In the genomic region with DNA sequence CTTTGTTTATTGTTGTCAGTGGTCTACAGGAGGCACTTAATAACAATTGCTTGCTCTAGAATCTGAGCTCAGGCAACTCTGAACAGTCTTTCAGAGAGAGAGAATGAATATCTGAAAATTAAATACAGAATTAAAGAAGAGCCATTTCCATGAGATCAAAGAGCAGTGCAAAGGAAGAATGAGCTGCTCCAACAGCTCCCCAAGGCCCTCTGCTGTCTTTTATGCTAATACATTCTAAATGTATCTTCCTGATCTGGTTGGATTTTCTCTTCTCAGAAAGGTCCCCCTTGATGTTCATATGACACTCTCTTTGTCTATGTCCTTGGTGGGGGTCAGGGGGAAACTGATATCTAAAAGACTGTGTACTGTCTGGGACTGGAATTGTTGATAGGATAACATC, we compare ENCODE assay signal across 19 cellular contexts.
DNase-seq lines count a peak whose midpoint lies in the region; ATAC-seq and TF ChIP-seq lines count a peak whose summit lies in the region.
"Had no signal": no experiment of that assay in that cellular context is flagged by ENCODE, and none has a peak within 500 bp of the region (broad histone marks: within the 10 kb centered on the region; RNA-seq: fewer than 3 reads in every experiment).

No MANE protein-coding gene starts in this region.

- H3K27ac ChIP-seq in A673 (ENCODE audit: low read depth, low read length, poor library complexity, severe bottlenecking): no peak overlapping the region
- H3K27ac ChIP-seq: breast epithelium, KMS-11, RWPE1, uterus had no signal

- no TSS peak for BruUV-seq in A673 (replicated peaks; lab: Mats Ljungman, UMichigan)

- no peak overlapping the region for H3K4me3 ChIP-seq in A673 (ENCODE audit: low read depth, low read length, poor library complexity, severe bottlenecking)
- H3K4me3 ChIP-seq: breast epithelium, uterus had no signal

- no peak for TF ChIP-seq CTCF in A673 (conservative IDR thresholded peaks at IDR 0.05; ENCODE audit: low read depth, low read length)

- in situ Hi-C loops in ACHN (cut with HindIII; ENCODE audit: low pct_ligation_motif_present, low pct_unique_long_range_greater_than_20kb, low sequenced_read_pairs): no loop called here

- no peaks in the 10 kb centered on the region for H3K9me3 ChIP-seq in A673 (ENCODE audit: low read depth, low read length, poor library complexity, severe bottlenecking)
- H3K9me3 ChIP-seq: uterus had no signal

- CTCF ChIA-PET in A673 (lab: Charles Lee): no interaction called here

- ATAC-seq in GM19324 (IDR thresholded peaks at IDR 0.05; ENCODE audit: low FRiP score, unreplicated experiment): peak; percentile 51
- 0 out of 3 replicates have a peak, but pooled peaks have one; percentile 48 for ATAC-seq in SK-N-SH treated with all-trans-retinoic acid at 6 μM for 48 hours
- ATAC-seq: activated naive CD8-positive, alpha-beta T cell treated with anti-CD3 and anti-CD28 coated beads, Interleukin-2, amount 50 U/mL, for 24 hours; left ventricle myocardium superior had no signal

- DNase-seq in ACHN (peak; percentile 1), fibroblast of peridontal ligament (ENCODE audit: extremely low read depth) (peak; percentile 49), SW480 (ENCODE audit: low spot score) (no peak), kidney tubule cell (ENCODE audit: low spot score) (no peak), A673 (ENCODE audit: low spot score) (no peak)
- DNase-seq in stimulated activated CD4-positive, alpha-beta T cell treated with anti-CD3 and anti-CD28 coated beads, Interleukin-2, amount 100 ng/mL, for 48 hours: no peak
- DNase-seq: activated CD4-positive, alpha-beta T cell treated with anti-CD3 and anti-CD28 coated beads, Interleukin-2, amount 10 ng/mL, durations not matched to agents 24 days and 14 days; activated naive CD8-positive, alpha-beta T cell treated with anti-CD3 and anti-CD28 coated beads, Interleukin-2, amount 50 U/mL, for 24 hours; dermis blood vessel endothelial cell; left ventricle myocardium superior; stimulated activated CD8-positive, alpha-beta memory T cell treated with anti-CD3 and anti-CD28 coated beads, Interleukin-4, amount 100 ng/mL, for 48 hours; substantia nigra; SW 1271; uterus had no signal

- intact Hi-C loops in A673 (cut with micrococcal nuclease; ENCODE audit: unreplicated experiment): no loop called here

- H3K36me3 ChIP-seq in A673 (ENCODE audit: insufficient read depth, low read length, poor library complexity, severe bottlenecking): no peaks in the 10 kb centered on the region
- H3K36me3 ChIP-seq: breast epithelium, uterus had no signal

- no peaks in the 10 kb centered on the region for H3K4me1 ChIP-seq in A673 (ENCODE audit: insufficient read depth, low read length, poor library complexity, severe bottlenecking)
- H3K4me1 ChIP-seq: breast epithelium, uterus had no signal

- no peaks in the 10 kb centered on the region for H3K27me3 ChIP-seq in A673 (replicated peaks; ENCODE audit: insufficient read depth, low read depth, low read length, poor library complexity)
- H3K27me3 ChIP-seq: breast epithelium, uterus had no signal

- POLR2A ChIA-PET in A673 (lab: Charles Lee; ENCODE audit: low non-redundant PET): no interaction called here

TF ChIP-seq in SK-N-SH treated with all-trans-retinoic acid at 6 μM for 48 hours, 23 proteins besides CTCF, POLR2A, EP300 and RAD21:
- TF ChIP-seq ZNF565 (CRISPR knock-in tag; conservative IDR thresholded peaks at IDR 0.05; ENCODE audit: low read depth) (no peak), ZNF8 (CRISPR knock-in tag; IDR thresholded peaks at IDR 0.05) (no peak), ZFP3 (CRISPR knock-in tag; IDR thresholded peaks at IDR 0.05) (no peak), ARNTL (CRISPR knock-in tag; IDR thresholded peaks at IDR 0.05; ENCODE audit: borderline replicate concordance, low read depth) (no peak), ISL1 (CRISPR knock-in tag; IDR thresholded peaks at IDR 0.05) (no peak), ZC3H10 (CRISPR knock-in tag; IDR thresholded peaks at IDR 0.05) (no peak), PPARA (CRISPR knock-in tag; IDR thresholded peaks at IDR 0.05; ENCODE audit: borderline replicate concordance) (no peak), ZNF70 (CRISPR knock-in tag; IDR thresholded peaks at IDR 0.05) (no peak), GLIS3 (CRISPR knock-in tag; IDR thresholded peaks at IDR 0.05) (no peak), CSDC2 (CRISPR knock-in tag; IDR thresholded peaks at IDR 0.05) (no peak), SNAI2 (CRISPR knock-in tag; IDR thresholded peaks at IDR 0.05) (no peak), TOX (CRISPR knock-in tag; IDR thresholded peaks at IDR 0.05; ENCODE audit: borderline replicate concordance) (no peak), TCF4 (CRISPR knock-in tag; IDR thresholded peaks at IDR 0.05; ENCODE audit: borderline replicate concordance) (no peak), BACH2 (CRISPR knock-in tag; IDR thresholded peaks at IDR 0.05; ENCODE audit: borderline replicate concordance) (no peak), ESRRG (CRISPR knock-in tag; IDR thresholded peaks at IDR 0.05) (no peak), RARB (CRISPR knock-in tag; IDR thresholded peaks at IDR 0.05) (no peak)
- TF ChIP-seq, protein P1, sequence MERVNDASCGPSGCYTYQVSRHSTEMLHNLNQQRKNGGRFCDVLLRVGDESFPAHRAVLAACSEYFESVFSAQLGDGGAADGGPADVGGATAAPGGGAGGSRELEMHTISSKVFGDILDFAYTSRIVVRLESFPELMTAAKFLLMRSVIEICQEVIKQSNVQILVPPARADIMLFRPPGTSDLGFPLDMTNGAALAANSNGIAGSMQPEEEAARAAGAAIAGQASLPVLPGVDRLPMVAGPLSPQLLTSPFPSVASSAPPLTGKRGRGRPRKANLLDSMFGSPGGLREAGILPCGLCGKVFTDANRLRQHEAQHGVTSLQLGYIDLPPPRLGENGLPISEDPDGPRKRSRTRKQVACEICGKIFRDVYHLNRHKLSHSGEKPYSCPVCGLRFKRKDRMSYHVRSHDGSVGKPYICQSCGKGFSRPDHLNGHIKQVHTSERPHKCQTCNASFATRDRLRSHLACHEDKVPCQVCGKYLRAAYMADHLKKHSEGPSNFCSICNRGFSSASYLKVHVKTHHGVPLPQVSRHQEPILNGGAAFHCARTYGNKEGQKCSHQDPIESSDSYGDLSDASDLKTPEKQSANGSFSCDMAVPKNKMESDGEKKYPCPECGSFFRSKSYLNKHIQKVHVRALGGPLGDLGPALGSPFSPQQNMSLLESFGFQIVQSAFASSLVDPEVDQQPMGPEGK (CRISPR knock-in tag; IDR thresholded peaks at IDR 0.05; ENCODE audit: borderline replicate concordance): no peak
- TF ChIP-seq, protein P2, sequence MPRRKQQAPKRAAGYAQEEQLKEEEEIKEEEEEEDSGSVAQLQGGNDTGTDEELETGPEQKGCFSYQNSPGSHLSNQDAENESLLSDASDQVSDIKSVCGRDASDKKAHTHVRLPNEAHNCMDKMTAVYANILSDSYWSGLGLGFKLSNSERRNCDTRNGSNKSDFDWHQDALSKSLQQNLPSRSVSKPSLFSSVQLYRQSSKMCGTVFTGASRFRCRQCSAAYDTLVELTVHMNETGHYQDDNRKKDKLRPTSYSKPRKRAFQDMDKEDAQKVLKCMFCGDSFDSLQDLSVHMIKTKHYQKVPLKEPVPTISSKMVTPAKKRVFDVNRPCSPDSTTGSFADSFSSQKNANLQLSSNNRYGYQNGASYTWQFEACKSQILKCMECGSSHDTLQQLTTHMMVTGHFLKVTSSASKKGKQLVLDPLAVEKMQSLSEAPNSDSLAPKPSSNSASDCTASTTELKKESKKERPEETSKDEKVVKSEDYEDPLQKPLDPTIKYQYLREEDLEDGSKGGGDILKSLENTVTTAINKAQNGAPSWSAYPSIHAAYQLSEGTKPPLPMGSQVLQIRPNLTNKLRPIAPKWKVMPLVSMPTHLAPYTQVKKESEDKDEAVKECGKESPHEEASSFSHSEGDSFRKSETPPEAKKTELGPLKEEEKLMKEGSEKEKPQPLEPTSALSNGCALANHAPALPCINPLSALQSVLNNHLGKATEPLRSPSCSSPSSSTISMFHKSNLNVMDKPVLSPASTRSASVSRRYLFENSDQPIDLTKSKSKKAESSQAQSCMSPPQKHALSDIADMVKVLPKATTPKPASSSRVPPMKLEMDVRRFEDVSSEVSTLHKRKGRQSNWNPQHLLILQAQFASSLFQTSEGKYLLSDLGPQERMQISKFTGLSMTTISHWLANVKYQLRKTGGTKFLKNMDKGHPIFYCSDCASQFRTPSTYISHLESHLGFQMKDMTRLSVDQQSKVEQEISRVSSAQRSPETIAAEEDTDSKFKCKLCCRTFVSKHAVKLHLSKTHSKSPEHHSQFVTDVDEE (CRISPR knock-in tag; IDR thresholded peaks at IDR 0.05): no peak
- TF ChIP-seq, protein P3, sequence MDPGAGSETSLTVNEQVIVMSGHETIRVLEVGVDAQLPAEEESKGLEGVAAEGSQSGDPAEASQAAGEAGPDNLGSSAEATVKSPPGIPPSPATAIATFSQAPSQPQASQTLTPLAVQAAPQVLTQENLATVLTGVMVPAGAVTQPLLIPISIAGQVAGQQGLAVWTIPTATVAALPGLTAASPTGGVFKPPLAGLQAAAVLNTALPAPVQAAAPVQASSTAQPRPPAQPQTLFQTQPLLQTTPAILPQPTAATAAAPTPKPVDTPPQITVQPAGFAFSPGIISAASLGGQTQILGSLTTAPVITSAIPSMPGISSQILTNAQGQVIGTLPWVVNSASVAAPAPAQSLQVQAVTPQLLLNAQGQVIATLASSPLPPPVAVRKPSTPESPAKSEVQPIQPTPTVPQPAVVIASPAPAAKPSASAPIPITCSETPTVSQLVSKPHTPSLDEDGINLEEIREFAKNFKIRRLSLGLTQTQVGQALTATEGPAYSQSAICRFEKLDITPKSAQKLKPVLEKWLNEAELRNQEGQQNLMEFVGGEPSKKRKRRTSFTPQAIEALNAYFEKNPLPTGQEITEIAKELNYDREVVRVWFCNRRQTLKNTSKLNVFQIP (CRISPR knock-in tag; IDR thresholded peaks at IDR 0.05; ENCODE audit: borderline replicate concordance, low read depth): no peak
- TF ChIP-seq, protein P4, sequence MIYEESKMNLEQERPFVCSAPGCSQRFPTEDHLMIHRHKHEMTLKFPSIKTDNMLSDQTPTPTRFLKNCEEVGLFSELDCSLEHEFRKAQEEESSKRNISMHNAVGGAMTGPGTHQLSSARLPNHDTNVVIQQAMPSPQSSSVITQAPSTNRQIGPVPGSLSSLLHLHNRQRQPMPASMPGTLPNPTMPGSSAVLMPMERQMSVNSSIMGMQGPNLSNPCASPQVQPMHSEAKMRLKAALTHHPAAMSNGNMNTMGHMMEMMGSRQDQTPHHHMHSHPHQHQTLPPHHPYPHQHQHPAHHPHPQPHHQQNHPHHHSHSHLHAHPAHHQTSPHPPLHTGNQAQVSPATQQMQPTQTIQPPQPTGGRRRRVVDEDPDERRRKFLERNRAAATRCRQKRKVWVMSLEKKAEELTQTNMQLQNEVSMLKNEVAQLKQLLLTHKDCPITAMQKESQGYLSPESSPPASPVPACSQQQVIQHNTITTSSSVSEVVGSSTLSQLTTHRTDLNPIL (CRISPR knock-in tag; IDR thresholded peaks at IDR 0.05; ENCODE audit: low read depth): no peak

Comparison
In these comparisons a context has a peak if more than half of its experiments do, and no peak if none do; other contexts are left out.
1. DNase-seq: peak in ACHN (single experiment) and fibroblast of peridontal ligament (single experiment); none in SW480 (single experiment), stimulated activated CD4-positive, alpha-beta T cell treated with anti-CD3 and anti-CD28 coated beads, Interleukin-2, amount 100 ng/mL, for 48 hours (0 of 2), kidney tubule cell (single experiment) and A673 (single experiment).